ENCODE assay signal across 6 cellular contexts in genomic region chr10:90557385-90557784, GRCh38.
"Had no signal": no experiment of that assay in that cellular context is flagged by ENCODE, and none has a peak within 500 bp of the region (broad histone marks: within the 10 kb centered on the region; RNA-seq: fewer than 3 reads in every experiment).

No MANE protein-coding gene starts in this region.

- H3K9ac ChIP-seq: KMS-11 had no signal

- DNase-seq: KBM-7, KG1 had no signal

- H3K4me3 ChIP-seq: K562 had no signal

- H3K27ac ChIP-seq: HL-60, KMS-11 had no signal

- ATAC-seq: K562 had no signal

- FAIRE-seq: HTR-8/SVneo, K562 had no signal

- H3K4me2 ChIP-seq: KMS-11 had no signal
